In the genomic region with DNA sequence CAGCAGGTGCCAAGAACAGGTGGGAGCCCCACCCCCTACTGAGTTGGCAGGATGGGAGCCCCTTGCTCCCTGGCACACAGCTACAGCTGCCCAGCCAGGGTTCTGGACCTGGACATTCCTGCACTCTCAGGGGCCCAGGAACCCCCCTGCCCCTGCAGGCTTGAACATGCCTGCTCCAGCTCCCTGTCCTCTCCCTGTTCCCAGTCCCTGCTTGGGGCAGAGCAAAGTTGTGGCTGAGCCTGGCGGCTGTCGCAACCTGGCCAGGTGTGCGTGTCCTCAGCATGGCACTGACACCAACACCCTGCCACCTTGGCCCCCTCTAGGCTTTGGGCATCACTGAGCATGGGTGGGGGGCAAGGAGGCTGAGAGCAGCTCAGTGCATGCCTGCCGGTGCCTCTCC, we compare ENCODE assay signal across 24 cellular contexts.
"Had no signal": no experiment of that assay in that cellular context is flagged by ENCODE, and none has a peak within 500 bp of the region (broad histone marks: within the 10 kb centered on the region; RNA-seq: fewer than 3 reads in every experiment).

No MANE protein-coding gene starts in this region.

- H3K27ac Mint-ChIP-seq: activated CD4-positive, alpha-beta memory T cell treated with anti-CD3 and anti-CD28 coated beads, Interleukin-2, amount 10 ng/mL, durations not matched to agents 7 days and 5 days; activated CD4-positive, alpha-beta T cell treated with anti-CD3 and anti-CD28 coated beads, Interleukin-2, amount 10 ng/mL, durations not matched to agents 7 days and 5 days; activated naive CD8-positive, alpha-beta T cell; activated T-cell treated with anti-CD3 and anti-CD28 coated beads, Interleukin-2, amount 50 U/mL, for 24 hours; activated T-cell treated with anti-CD3 and anti-CD28 coated beads, Interleukin-2, amount 50 U/mL, for 72 hours; dendritic cell treated with granulocyte-macrophage colony-stimulating factor and Interleukin-4, amounts not matched to agents 40 ng/mL and 50 ng/mL, for 4 days; endodermal cell had no signal

- H3K4me1 Mint-ChIP-seq: activated CD4-positive, alpha-beta memory T cell treated with anti-CD3 and anti-CD28 coated beads, Interleukin-2, amount 10 ng/mL, durations not matched to agents 7 days and 5 days; activated CD4-positive, alpha-beta T cell treated with anti-CD3 and anti-CD28 coated beads, Interleukin-2, amount 10 ng/mL, durations not matched to agents 7 days and 5 days; central memory CD8-positive, alpha-beta T cell; endodermal cell had no signal

- H3K27me3 Mint-ChIP-seq: activated CD4-positive, alpha-beta memory T cell treated with anti-CD3 and anti-CD28 coated beads, Interleukin-2, amount 10 ng/mL, durations not matched to agents 7 days and 5 days; activated CD4-positive, alpha-beta T cell treated with anti-CD3 and anti-CD28 coated beads, Interleukin-2, amount 10 ng/mL, durations not matched to agents 7 days and 5 days; activated T-cell treated with anti-CD3 and anti-CD28 coated beads, Interleukin-2, amount 50 U/mL, for 24 hours; central memory CD8-positive, alpha-beta T cell; dendritic cell treated with granulocyte-macrophage colony-stimulating factor and Interleukin-4, amounts not matched to agents 40 ng/mL and 50 ng/mL, for 4 days had no signal

- H3K36me3 ChIP-seq: brain microvascular endothelial cell had no signal

- H3K27ac ChIP-seq: brain microvascular endothelial cell, coronary artery, dorsolateral prefrontal cortex had no signal

- H3K9me3 Mint-ChIP-seq: endodermal cell had no signal

- H3K27me3 ChIP-seq: brain microvascular endothelial cell had no signal

- DNase-seq: activated CD4-positive, alpha-beta memory T cell treated with anti-CD3 and anti-CD28 coated beads, Interleukin-2, amount 10 ng/mL, durations not matched to agents 7 days and 5 days; activated CD4-positive, alpha-beta T cell treated with anti-CD3 and anti-CD28 coated beads for 1 hour; activated CD4-positive, alpha-beta T cell treated with anti-CD3 and anti-CD28 coated beads for 4 hours; activated CD4-positive, alpha-beta T cell treated with anti-CD3 and anti-CD28 coated beads, Interleukin-2, amount 10 ng/mL, durations not matched to agents 7 days and 5 days; activated CD4-positive, alpha-beta T cell treated with anti-CD3 and anti-CD28 coated beads, Interleukin-2, amount 50 U/mL, for 4 hours; activated CD4-positive, CD25-positive, alpha-beta regulatory T cell; activated CD8-positive, alpha-beta memory T cell treated with anti-CD3 and anti-CD28 coated beads, Interleukin-2, amount 50 U/mL, for 48 hours; activated gamma-delta T cell; activated naive CD4-positive, alpha-beta T cell; activated naive CD4-positive, alpha-beta T cell treated with anti-CD3 and anti-CD28 coated beads, Interleukin-2, amount 50 U/mL, for 16 hours; activated T-cell treated with anti-CD3 and anti-CD28 coated beads for 4 hours; activated T-cell treated with anti-CD3 and anti-CD28 coated beads, Interleukin-2, amount 50 U/mL, for 24 hours; activated T-cell treated with anti-CD3 and anti-CD28 coated beads, Interleukin-2, amount 50 U/mL, for 72 hours; brain microvascular endothelial cell; dorsolateral prefrontal cortex; effector memory CD4-positive, alpha-beta T cell; endodermal cell; foreskin fibroblast; T-helper 2 cell had no signal

- ATAC-seq: activated T-cell treated with anti-CD3 and anti-CD28 coated beads, Interleukin-2, amount 50 U/mL, for 72 hours; esophagus mucosa had no signal

- H3K4me3 Mint-ChIP-seq: activated CD4-positive, alpha-beta memory T cell treated with anti-CD3 and anti-CD28 coated beads, Interleukin-2, amount 10 ng/mL, durations not matched to agents 7 days and 5 days; activated CD4-positive, alpha-beta T cell treated with anti-CD3 and anti-CD28 coated beads, Interleukin-2, amount 10 ng/mL, durations not matched to agents 7 days and 5 days; activated naive CD8-positive, alpha-beta T cell; activated T-cell treated with anti-CD3 and anti-CD28 coated beads, Interleukin-2, amount 50 U/mL, for 24 hours; activated T-cell treated with anti-CD3 and anti-CD28 coated beads, Interleukin-2, amount 50 U/mL, for 72 hours; central memory CD8-positive, alpha-beta T cell; dendritic cell treated with granulocyte-macrophage colony-stimulating factor and Interleukin-4, amounts not matched to agents 40 ng/mL and 50 ng/mL, for 4 days; endodermal cell had no signal

- H3K4me3 ChIP-seq: coronary artery, dorsolateral prefrontal cortex had no signal
